In the genomic region with DNA sequence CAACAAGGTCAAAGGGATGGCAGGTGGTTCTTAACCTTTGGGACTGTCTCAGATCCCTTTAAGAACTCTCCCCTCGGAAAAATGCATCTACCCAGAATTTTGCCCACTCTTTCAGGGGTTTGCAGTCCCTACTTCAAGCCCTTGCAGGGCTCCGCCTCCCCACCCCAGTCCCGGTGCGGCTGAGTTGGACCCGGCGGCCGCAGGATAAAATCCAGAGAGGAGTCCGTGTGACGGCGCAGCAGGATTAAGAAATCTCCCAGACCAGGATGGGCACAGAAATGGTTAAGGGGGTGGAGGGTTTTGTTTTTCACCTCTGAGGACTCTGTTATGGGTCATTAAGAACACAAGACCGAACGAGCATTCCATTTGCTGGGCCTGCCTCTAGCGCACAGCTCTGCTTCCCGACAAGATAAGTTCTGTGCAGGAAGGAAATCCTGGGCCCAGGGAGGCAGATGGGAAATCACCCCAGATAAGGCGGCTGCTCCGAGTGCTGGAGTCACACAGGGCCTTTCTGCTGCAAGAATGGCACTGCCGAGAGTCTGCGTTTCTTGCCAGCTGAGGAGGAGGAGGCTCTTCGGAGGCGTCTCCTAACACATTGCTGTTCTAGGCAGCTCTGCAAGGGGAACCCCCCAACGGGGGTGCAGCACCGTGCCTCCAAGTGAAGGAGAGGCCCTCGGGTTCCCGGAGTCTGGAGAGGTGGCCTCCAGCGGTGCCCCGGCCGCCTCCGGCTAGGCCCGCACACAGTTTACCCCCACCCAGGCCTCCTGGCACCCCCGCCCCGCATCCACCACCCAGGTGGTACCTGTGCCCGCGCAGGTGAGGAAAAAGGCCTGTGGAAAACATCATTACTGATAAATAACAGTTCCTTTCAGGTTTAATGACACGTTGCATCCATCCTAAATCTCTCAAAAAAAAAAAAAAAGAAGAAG, we compare ENCODE assay signal across 9 cellular contexts.
DNase-seq lines count a peak whose midpoint lies in the region; ATAC-seq and TF ChIP-seq lines count a peak whose summit lies in the region.
"Had no signal": no experiment of that assay in that cellular context is flagged by ENCODE, and none has a peak within 500 bp of the region (broad histone marks: within the 10 kb centered on the region; RNA-seq: fewer than 3 reads in every experiment).

No MANE protein-coding gene starts in this region.

- H2AFZ ChIP-seq in SK-N-SH (ENCODE audit: low read depth), result no peak overlapping the region

- H3F3A ChIP-seq in SK-N-SH (replicated peaks; ENCODE audit: insufficient read depth), result no peaks in the 10 kb centered on the region

- no peak for TF ChIP-seq RAD21 in SK-N-SH (IDR thresholded peaks at IDR 0.05; ENCODE audit: low read length)

- TF ChIP-seq CTCF in SK-N-SH (IDR thresholded peaks at IDR 0.05) (no peak), colonic mucosa (IDR thresholded peaks at IDR 0.05) (no peak)

- H3K27ac ChIP-seq in SK-N-SH (ENCODE audit: low read depth in 2 of 2, low read length in 1 of 2) (peak overlapping the region in 1 of 2 experiments; percentile 80; a peak in 2 of 4 replicates), colonic mucosa (no peak overlapping the region)
- H3K27ac ChIP-seq: 22Rv1 had no signal

- no peaks in the 10 kb centered on the region for H3K9me2 ChIP-seq in SK-N-SH

- WGBS in SK-N-SH (ENCODE audit: low lambda C conversion rate), result 47% methylated on average over 15 of the region's 34 CpGs

- H3K9ac ChIP-seq in SK-N-SH (no peak overlapping the region), colonic mucosa (ENCODE audit: low read depth in 2 of 2, low read length in 2 of 2) (no peak overlapping the region)

- H3K4me2 ChIP-seq in SK-N-SH, result peak overlapping the region; percentile 65; the same call in 1 of the 2 replicates

- TF ChIP-seq EP300 in SK-N-SH (IDR thresholded peaks at IDR 0.05; ENCODE audit: borderline replicate concordance in 1 of 2, low read depth in 1 of 2, low read length in 1 of 2), result no peak

- CTCF ChIA-PET in SK-N-SH (lab: Yijun Ruan, JAX), result no interaction called here

- POLR2A ChIA-PET in SK-N-SH (lab: Yijun Ruan, JAX), result interaction anchor here (1.2 kb wide), 1 partner anchor 190 kb away, joined by 3 read pairs; no protein-coding TSS in a partner anchor

- H3K4me1 ChIP-seq in SK-N-SH (ENCODE audit: control insufficient read depth in 1 of 2, insufficient read depth in 2 of 2, low read depth in 1 of 2, low read length in 1 of 2) (peaks cover 0 to 46% of the 10 kb centered on the region in 2 experiments; a peak in 1 of 4 replicates), colonic mucosa (no peaks in the 10 kb centered on the region)

- H3K27me3 ChIP-seq in SK-N-SH (ENCODE audit: insufficient read depth) (peaks cover 5% of the 10 kb centered on the region), colonic mucosa (peaks cover 21% of the 10 kb centered on the region)

- H3K36me3 ChIP-seq in SK-N-SH (replicated peaks in 1 of 2; ENCODE audit: control insufficient read depth in 1 of 2, insufficient read depth in 2 of 2, low read length in 1 of 2) (no peaks in the 10 kb centered on the region), colonic mucosa (no peaks in the 10 kb centered on the region)

- no peaks in the 10 kb centered on the region for H3K79me2 ChIP-seq in SK-N-SH (ENCODE audit: insufficient read depth)

- H3K9me3 ChIP-seq in SK-N-SH (no peaks in the 10 kb centered on the region), colonic mucosa (no peaks in the 10 kb centered on the region)

- intact Hi-C loops in head of caudate nucleus (cut with DNase I), result loop anchor here (10.0 kb wide), 2 partner anchors 195 to 335 kb away; no protein-coding TSS in a partner anchor
- intact Hi-C loops in colonic mucosa (cut with DNase I), result loop anchor here (10.0 kb wide), 1 partner anchor 265 kb away; no protein-coding TSS in a partner anchor

- H3K4me3 ChIP-seq in SK-N-SH (ENCODE audit: low read depth in 2 of 2, low read length in 1 of 2) (no peak overlapping the region), colonic mucosa (no peak overlapping the region)

- ATAC-seq in HG03460 (IDR thresholded peaks at IDR 0.05; ENCODE audit: unreplicated experiment), result no peak

- DNase-seq in DMS 273 (lab: John Stamatoyannopoulos, UW; ENCODE audit: unreplicated experiment), result peak; percentile 45
- DNase-seq in DMS 273 treated with DMSO at 0.1 percent for 48 hours (lab: John Stamatoyannopoulos, UW), result no peak
- peak; percentile 72 for DNase-seq in SK-N-SH
- DNase-seq in head of caudate nucleus, result peak in 38 of 42 donors; percentile 21 to 82 (median 51)
- DNase-seq in putamen (ENCODE audit: low spot score), result peak; percentile 45
- DNase-seq in colonic mucosa, result no peak
- no peak for DNase-seq in AG08395 (ENCODE audit: low spot score)

- no peaks in the 10 kb centered on the region for H4K20me1 ChIP-seq in SK-N-SH (ENCODE audit: insufficient read depth)

TF ChIP-seq in SK-N-SH, 30 proteins besides CTCF, POLR2A, EP300 and RAD21:
- TF ChIP-seq GATA2 (CRISPR knock-in tag; IDR thresholded peaks at IDR 0.05) (peak; percentile 54; the same call in 1 of the 2 replicates), FOXJ3 (CRISPR knock-in tag; IDR thresholded peaks at IDR 0.05) (no peak), NRF1 (IDR thresholded peaks at IDR 0.05; ENCODE audit: low read depth, low read length) (no peak), RXRA (IDR thresholded peaks at IDR 0.05; ENCODE audit: borderline replicate concordance, low read depth) (no peak)
- TF ChIP-seq, protein P1, sequence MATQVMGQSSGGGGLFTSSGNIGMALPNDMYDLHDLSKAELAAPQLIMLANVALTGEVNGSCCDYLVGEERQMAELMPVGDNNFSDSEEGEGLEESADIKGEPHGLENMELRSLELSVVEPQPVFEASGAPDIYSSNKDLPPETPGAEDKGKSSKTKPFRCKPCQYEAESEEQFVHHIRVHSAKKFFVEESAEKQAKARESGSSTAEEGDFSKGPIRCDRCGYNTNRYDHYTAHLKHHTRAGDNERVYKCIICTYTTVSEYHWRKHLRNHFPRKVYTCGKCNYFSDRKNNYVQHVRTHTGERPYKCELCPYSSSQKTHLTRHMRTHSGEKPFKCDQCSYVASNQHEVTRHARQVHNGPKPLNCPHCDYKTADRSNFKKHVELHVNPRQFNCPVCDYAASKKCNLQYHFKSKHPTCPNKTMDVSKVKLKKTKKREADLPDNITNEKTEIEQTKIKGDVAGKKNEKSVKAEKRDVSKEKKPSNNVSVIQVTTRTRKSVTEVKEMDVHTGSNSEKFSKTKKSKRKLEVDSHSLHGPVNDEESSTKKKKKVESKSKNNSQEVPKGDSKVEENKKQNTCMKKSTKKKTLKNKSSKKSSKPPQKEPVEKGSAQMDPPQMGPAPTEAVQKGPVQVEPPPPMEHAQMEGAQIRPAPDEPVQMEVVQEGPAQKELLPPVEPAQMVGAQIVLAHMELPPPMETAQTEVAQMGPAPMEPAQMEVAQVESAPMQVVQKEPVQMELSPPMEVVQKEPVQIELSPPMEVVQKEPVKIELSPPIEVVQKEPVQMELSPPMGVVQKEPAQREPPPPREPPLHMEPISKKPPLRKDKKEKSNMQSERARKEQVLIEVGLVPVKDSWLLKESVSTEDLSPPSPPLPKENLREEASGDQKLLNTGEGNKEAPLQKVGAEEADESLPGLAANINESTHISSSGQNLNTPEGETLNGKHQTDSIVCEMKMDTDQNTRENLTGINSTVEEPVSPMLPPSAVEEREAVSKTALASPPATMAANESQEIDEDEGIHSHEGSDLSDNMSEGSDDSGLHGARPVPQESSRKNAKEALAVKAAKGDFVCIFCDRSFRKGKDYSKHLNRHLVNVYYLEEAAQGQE (IDR thresholded peaks at IDR 0.05; ENCODE audit: low read depth, low read length), result no peak
- TF ChIP-seq, protein P2, sequence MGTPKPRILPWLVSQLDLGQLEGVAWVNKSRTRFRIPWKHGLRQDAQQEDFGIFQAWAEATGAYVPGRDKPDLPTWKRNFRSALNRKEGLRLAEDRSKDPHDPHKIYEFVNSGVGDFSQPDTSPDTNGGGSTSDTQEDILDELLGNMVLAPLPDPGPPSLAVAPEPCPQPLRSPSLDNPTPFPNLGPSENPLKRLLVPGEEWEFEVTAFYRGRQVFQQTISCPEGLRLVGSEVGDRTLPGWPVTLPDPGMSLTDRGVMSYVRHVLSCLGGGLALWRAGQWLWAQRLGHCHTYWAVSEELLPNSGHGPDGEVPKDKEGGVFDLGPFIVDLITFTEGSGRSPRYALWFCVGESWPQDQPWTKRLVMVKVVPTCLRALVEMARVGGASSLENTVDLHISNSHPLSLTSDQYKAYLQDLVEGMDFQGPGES (IDR thresholded peaks at IDR 0.05; ENCODE audit: low read depth, low read length), result no peak
TF ChIP-seq in SK-N-SH: peak in this region for 1.

Comparison
In these comparisons a context has a peak if more than half of its experiments do, and no peak if none do; other contexts are left out.
1. DNase-seq: peak in DMS 273 (single experiment), SK-N-SH (single experiment), head of caudate nucleus (38 of 42) and putamen (single experiment); none in DMS 273 treated with DMSO at 0.1 percent for 48 hours (single experiment), colonic mucosa (single experiment) and AG08395 (single experiment).